17 cellular contexts compared by ENCODE assay signal in genomic region chr17:16129844-16130243, GRCh38.
DNase-seq lines count a peak whose midpoint lies in the region; ATAC-seq and TF ChIP-seq lines count a peak whose summit lies in the region.
"Had no signal": no experiment of that assay in that cellular context is flagged by ENCODE, and none has a peak within 500 bp of the region (broad histone marks: within the 10 kb centered on the region; RNA-seq: fewer than 3 reads in every experiment).

No MANE protein-coding gene starts in this region.

- H3K4me3 Mint-ChIP-seq in natural killer cell: no peak overlapping the region
- no peak overlapping the region for H3K4me3 Mint-ChIP-seq in natural killer cell treated with Interleukin-12 subunit alpha and Interleukin-12 subunit beta and Interleukin-15 and Interleukin-18, amount 100 ng/mL, for 72 hours
- H3K4me3 Mint-ChIP-seq in effector memory CD8-positive, alpha-beta T cell: no peak overlapping the region
- H3K4me3 Mint-ChIP-seq: CD8-positive, alpha-beta memory T cell had no signal

- H3K9me3 Mint-ChIP-seq in natural killer cell: no peaks in the 10 kb centered on the region
- H3K9me3 Mint-ChIP-seq in natural killer cell treated with Interleukin-12 subunit alpha and Interleukin-12 subunit beta and Interleukin-15 and Interleukin-18, amount 100 ng/mL, for 72 hours: no peaks in the 10 kb centered on the region
- no peaks in the 10 kb centered on the region for H3K9me3 Mint-ChIP-seq in effector memory CD8-positive, alpha-beta T cell
- H3K9me3 Mint-ChIP-seq: CD8-positive, alpha-beta memory T cell had no signal

- no peaks in the 10 kb centered on the region for H3K36me3 Mint-ChIP-seq in natural killer cell
- H3K36me3 Mint-ChIP-seq in natural killer cell treated with Interleukin-12 subunit alpha and Interleukin-12 subunit beta and Interleukin-15 and Interleukin-18, amount 100 ng/mL, for 72 hours: peaks cover 6% of the 10 kb centered on the region
- peaks cover 39% of the 10 kb centered on the region for H3K36me3 Mint-ChIP-seq in effector memory CD8-positive, alpha-beta T cell (ENCODE audit: insufficient read depth)

- peak overlapping the region; percentile 33 to 62 for H3K27ac Mint-ChIP-seq in natural killer cell
- H3K27ac Mint-ChIP-seq in natural killer cell treated with Interleukin-12 subunit alpha and Interleukin-12 subunit beta and Interleukin-15 and Interleukin-18, amount 100 ng/mL, for 72 hours: peak overlapping the region in 1 of 2 donors; percentile 1
- H3K27ac Mint-ChIP-seq in effector memory CD8-positive, alpha-beta T cell: peak overlapping the region in 1 of 2 donors; percentile 44

- peak in 1 of 3 donors; percentile 21 for ATAC-seq in natural killer cell
- no peak for ATAC-seq in natural killer cell treated with Interleukin-12 subunit alpha and Interleukin-12 subunit beta and Interleukin-15 and Interleukin-18, amount 100 ng/mL, for 72 hours
- ATAC-seq in effector memory CD8-positive, alpha-beta T cell (replicated peaks): no peak
- no peak for ATAC-seq in GM19324 (IDR thresholded peaks at IDR 0.05; ENCODE audit: low FRiP score, unreplicated experiment)
- ATAC-seq: HepG2, Panc1 had no signal

- H3K27me3 Mint-ChIP-seq in natural killer cell (ENCODE audit: low read depth in 2 of 2): no peaks in the 10 kb centered on the region
- H3K27me3 Mint-ChIP-seq in natural killer cell treated with Interleukin-12 subunit alpha and Interleukin-12 subunit beta and Interleukin-15 and Interleukin-18, amount 100 ng/mL, for 72 hours: no peaks in the 10 kb centered on the region
- no peaks in the 10 kb centered on the region for H3K27me3 Mint-ChIP-seq in effector memory CD8-positive, alpha-beta T cell

- no peak for DNase-seq in natural killer cell
- no peak for DNase-seq in natural killer cell treated with Interleukin-12 subunit alpha and Interleukin-12 subunit beta and Interleukin-15 and Interleukin-18, amount 100 ng/mL, for 72 hours (ENCODE audit: low spot score)
- DNase-seq in amniotic epithelial cell (ENCODE audit: low read depth): peak; percentile 15
- DNase-seq in myocyte (ENCODE audit: low read depth): peak; percentile 42
- DNase-seq in kidney glomerular epithelial cell (lab: John Stamatoyannopoulos, UW): no peak
- DNase-seq in effector memory CD8-positive, alpha-beta T cell: no peak
- DNase-seq: ACHN; CD8-positive, alpha-beta memory T cell; DMS 273 treated with DMSO at 0.1 percent for 48 hours; MG63; NCI-H1092 treated with DMSO at 0.1 percent for 48 hours; NCI-H1694; NCI-H69; Right ventricle myocardium superior had no signal

- H3K4me1 Mint-ChIP-seq in natural killer cell: peaks cover 14 to 21% of the 10 kb centered on the region in 2 donors
- peaks cover 5% of the 10 kb centered on the region in 2 donors for H3K4me1 Mint-ChIP-seq in natural killer cell treated with Interleukin-12 subunit alpha and Interleukin-12 subunit beta and Interleukin-15 and Interleukin-18, amount 100 ng/mL, for 72 hours (ENCODE audit: low read depth in 2 of 2)
- peaks cover 7 to 23% of the 10 kb centered on the region in 2 donors for H3K4me1 Mint-ChIP-seq in effector memory CD8-positive, alpha-beta T cell (ENCODE audit: low read depth in 2 of 2)

- intact Hi-C loops in natural killer cell (cut with micrococcal nuclease): no loop called here

- no peak for TF ChIP-seq CTCF in natural killer cell (IDR thresholded peaks at IDR 0.05)

Comparison
In these comparisons a context has a peak if more than half of its experiments do, and no peak if none do; other contexts are left out.
1. DNase-seq: peak in amniotic epithelial cell (single experiment) and myocyte (single experiment); none in natural killer cell (single experiment), natural killer cell treated with Interleukin-12 subunit alpha and Interleukin-12 subunit beta and Interleukin-15 and Interleukin-18, amount 100 ng/mL, for 72 hours (single experiment), kidney glomerular epithelial cell (single experiment) and effector memory CD8-positive, alpha-beta T cell (0 of 3).